In the genomic region with DNA sequence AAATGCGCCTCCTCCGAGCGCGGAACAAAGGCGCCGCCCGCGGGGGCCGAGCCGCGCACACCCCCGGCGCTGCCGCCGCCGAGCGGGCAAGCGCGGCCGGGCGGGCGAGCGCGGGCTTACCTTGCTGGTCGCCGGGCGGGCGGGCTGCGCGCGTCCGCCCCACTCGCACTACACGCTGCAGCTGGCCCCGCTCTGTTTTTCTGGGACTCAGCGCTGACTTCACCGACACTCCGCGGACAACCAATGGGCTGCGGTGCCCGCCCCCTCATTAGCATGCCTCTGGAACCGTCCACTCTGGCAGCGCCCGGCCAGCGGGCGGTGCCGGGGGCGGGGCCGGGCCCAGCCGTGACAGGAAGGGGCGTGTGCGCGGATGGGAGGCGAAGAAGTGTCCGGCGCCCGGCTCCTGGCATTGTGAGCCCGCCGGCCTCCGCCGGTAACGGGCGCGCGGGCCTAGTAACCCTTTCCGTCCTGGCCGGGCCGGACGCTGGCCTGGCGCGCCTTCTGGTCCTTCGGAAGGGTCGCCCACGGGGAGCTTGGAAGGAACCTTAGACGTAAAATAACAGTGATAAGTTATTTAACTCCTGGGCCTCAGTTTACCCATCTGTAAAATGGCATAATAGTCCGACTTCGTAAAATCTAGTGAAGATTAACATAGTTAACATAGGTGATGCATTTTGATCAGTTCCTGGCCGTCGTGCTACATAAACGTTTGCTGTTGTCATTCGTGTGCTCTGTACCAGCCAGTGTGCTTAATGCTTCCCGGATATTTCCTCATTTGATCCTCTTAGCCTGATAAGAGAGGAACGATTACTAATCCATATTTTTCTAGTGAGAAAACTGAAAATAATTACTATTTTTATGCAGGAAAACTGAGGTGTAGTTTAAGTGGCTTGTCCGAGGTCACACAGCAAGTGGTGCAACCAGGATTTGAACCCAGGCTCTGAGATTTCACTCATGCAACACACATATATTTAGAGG, we compare ENCODE assay signal across 8 cellular contexts. TPM values are rescaled to one million over a fixed set of nuclear protein-coding genes. Genes with fewer than 3 reads are reported as not detected.
DNase-seq lines count a peak whose midpoint lies in the region; ATAC-seq and TF ChIP-seq lines count a peak whose summit lies in the region.

A gene (minus strand): TSS at position 172 of the 978 bp plus-strand sequence. CDS start 120,236 bp downstream, outside the sequence.

- no peaks in the 10 kb centered on the region for H3K36me3 ChIP-seq in fibroblast of lung (ENCODE audit: control insufficient read depth, insufficient read depth, low read length)
- peaks cover 0 to 5% (median 0%) of the 10 kb centered on the region in 3 experiments for H3K36me3 ChIP-seq in naive thymus-derived CD4-positive, alpha-beta T cell (ENCODE audit: control insufficient read depth in 2 of 3, insufficient read depth in 3 of 3, low read length in 3 of 3)

- H3K9ac ChIP-seq in fibroblast of lung (ENCODE audit: insufficient read depth, low read length): no peak within 1 kb of the TSS

- H3K36me3 Mint-ChIP-seq in activated T-helper 17 cell treated with anti-CD3 and anti-CD28 coated beads, Interleukin-2, amount 50 U/mL, for 72 hours (ENCODE audit: low read depth): no peaks in the 10 kb centered on the region
- no peaks in the 10 kb centered on the region for H3K36me3 Mint-ChIP-seq in naive thymus-derived CD4-positive, alpha-beta T cell
- no peaks in the 10 kb centered on the region for H3K36me3 Mint-ChIP-seq in stimulated activated effector memory CD8-positive, alpha-beta T cell treated with anti-CD3 and anti-CD28 coated beads, Interleukin-12 subunit alpha, Interleukin-12 subunit beta, amount 100 ng/mL, for 72 hours

- peaks cover 5% of the 10 kb centered on the region for H3K27me3 Mint-ChIP-seq in activated T-helper 17 cell treated with anti-CD3 and anti-CD28 coated beads, Interleukin-2, amount 50 U/mL, for 72 hours
- H3K27me3 Mint-ChIP-seq in naive thymus-derived CD4-positive, alpha-beta T cell: peaks cover 0 to 63% (median 5%) of the 10 kb centered on the region in 5 donors

- peak within 1 kb of the TSS; percentile 94 for H3K4me3 Mint-ChIP-seq in activated T-helper 17 cell treated with anti-CD3 and anti-CD28 coated beads, Interleukin-2, amount 50 U/mL, for 72 hours
- H3K4me3 Mint-ChIP-seq in naive thymus-derived CD4-positive, alpha-beta T cell: peak within 1 kb of the TSS; percentile 96 to 100 (median 99)
- H3K4me3 Mint-ChIP-seq in stimulated activated effector memory CD8-positive, alpha-beta T cell treated with anti-CD3 and anti-CD28 coated beads, Interleukin-12 subunit alpha, Interleukin-12 subunit beta, amount 100 ng/mL, for 72 hours: peak within 1 kb of the TSS; percentile 95

- CTCF ChIA-PET in naive thymus-derived CD4-positive, alpha-beta T cell (lab: Charles Lee): no interaction called here

- no peaks in the 10 kb centered on the region for H3K9me3 ChIP-seq in fibroblast of lung (ENCODE audit: control insufficient read depth, insufficient read depth, low read depth, low read length)
- H3K9me3 ChIP-seq in naive thymus-derived CD4-positive, alpha-beta T cell (ENCODE audit: control insufficient read depth in 2 of 3, low read length in 3 of 3): no peaks in the 10 kb centered on the region

- H3K4me1 Mint-ChIP-seq in activated T-helper 17 cell treated with anti-CD3 and anti-CD28 coated beads, Interleukin-2, amount 50 U/mL, for 72 hours: peaks cover 10% of the 10 kb centered on the region
- H3K4me1 Mint-ChIP-seq in naive thymus-derived CD4-positive, alpha-beta T cell: peaks cover 7 to 16% (median 11%) of the 10 kb centered on the region in 7 donors
- H3K4me1 Mint-ChIP-seq in stimulated activated effector memory CD8-positive, alpha-beta T cell treated with anti-CD3 and anti-CD28 coated beads, Interleukin-12 subunit alpha, Interleukin-12 subunit beta, amount 100 ng/mL, for 72 hours: peaks cover 18% of the 10 kb centered on the region

- POLR2A ChIA-PET in naive thymus-derived CD4-positive, alpha-beta T cell (lab: Charles Lee): interaction anchor here (1.2 kb wide), 1 partner anchor 569 kb away, joined by 3 read pairs; a partner anchor contains a TSS

- H3K9me3 Mint-ChIP-seq in activated T-helper 17 cell treated with anti-CD3 and anti-CD28 coated beads, Interleukin-2, amount 50 U/mL, for 72 hours: no peaks in the 10 kb centered on the region
- no peaks in the 10 kb centered on the region for H3K9me3 Mint-ChIP-seq in naive thymus-derived CD4-positive, alpha-beta T cell
- no peaks in the 10 kb centered on the region for H3K9me3 Mint-ChIP-seq in stimulated activated effector memory CD8-positive, alpha-beta T cell treated with anti-CD3 and anti-CD28 coated beads, Interleukin-12 subunit alpha, Interleukin-12 subunit beta, amount 100 ng/mL, for 72 hours

- peaks cover 2% of the 10 kb centered on the region for H3K4me1 ChIP-seq in fibroblast of lung (ENCODE audit: control insufficient read depth, extremely low read depth, insufficient read depth, low read length)
- H3K4me1 ChIP-seq in naive thymus-derived CD4-positive, alpha-beta T cell (ENCODE audit: control insufficient read depth in 2 of 2, insufficient read depth in 2 of 2, low read length in 2 of 2): peaks cover 4% of the 10 kb centered on the region in 2 donors

- H4K20me1 ChIP-seq in fibroblast of lung (ENCODE audit: control insufficient read depth, extremely low read depth, insufficient read depth, low read length): no peaks in the 10 kb centered on the region

- H3K27ac Mint-ChIP-seq in activated T-helper 17 cell treated with anti-CD3 and anti-CD28 coated beads, Interleukin-2, amount 50 U/mL, for 72 hours: peak within 1 kb of the TSS; percentile 81
- peak within 1 kb of the TSS; percentile 76 to 97 (median 89) for H3K27ac Mint-ChIP-seq in naive thymus-derived CD4-positive, alpha-beta T cell
- peak within 1 kb of the TSS; percentile 48 for H3K27ac Mint-ChIP-seq in stimulated activated effector memory CD8-positive, alpha-beta T cell treated with anti-CD3 and anti-CD28 coated beads, Interleukin-12 subunit alpha, Interleukin-12 subunit beta, amount 100 ng/mL, for 72 hours

- no peak for TF ChIP-seq CTCF in fibroblast of lung (conservative IDR thresholded peaks at IDR 0.05 in 1 of 2, IDR thresholded peaks at IDR 0.05 in 1 of 2; ENCODE audit: low read depth in 1 of 2, low read length in 2 of 2)

- DNase-seq in DMS79 treated with DMSO at 0.1 percent for 48 hours (lab: John Stamatoyannopoulos, UW): peak; percentile 63
- peak; percentile 80 for DNase-seq in GOT3 (lab: John Stamatoyannopoulos, UW)
- peak; percentile 94 for DNase-seq in LHCN-M2 (ENCODE audit: low read depth)
- DNase-seq in RKO (ENCODE audit: low spot score): peak; percentile 97
- peak; percentile 89 to 96 for DNase-seq in fibroblast of lung (ENCODE audit: low read depth in 2 of 2)
- peak; percentile 80 to 88 (median 82) for DNase-seq in naive thymus-derived CD4-positive, alpha-beta T cell
- peak; percentile 76 to 91 for DNase-seq in stimulated activated effector memory CD8-positive, alpha-beta T cell treated with anti-CD3 and anti-CD28 coated beads, Interleukin-12 subunit alpha, Interleukin-12 subunit beta, amount 100 ng/mL, for 72 hours (ENCODE audit: low spot score in 2 of 2)

- peak; percentile 99 for ATAC-seq in activated T-helper 17 cell treated with anti-CD3 and anti-CD28 coated beads, Interleukin-2, amount 50 U/mL, for 72 hours (replicated peaks)
- ATAC-seq in naive thymus-derived CD4-positive, alpha-beta T cell: peak; percentile 99
- ATAC-seq in stimulated activated effector memory CD8-positive, alpha-beta T cell treated with anti-CD3 and anti-CD28 coated beads, Interleukin-12 subunit alpha, Interleukin-12 subunit beta, amount 100 ng/mL, for 72 hours: peak; percentile 99

- peaks cover 8% of the 10 kb centered on the region for H3K27me3 ChIP-seq in fibroblast of lung (ENCODE audit: control insufficient read depth, insufficient read depth, low read length)
- H3K27me3 ChIP-seq in naive thymus-derived CD4-positive, alpha-beta T cell (ENCODE audit: control insufficient read depth in 2 of 2, insufficient read depth in 2 of 2, low read length in 2 of 2): no peaks in the 10 kb centered on the region

- peak within 1 kb of the TSS; percentile 77 for H2AFZ ChIP-seq in fibroblast of lung (ENCODE audit: low read length)

- H3K27ac ChIP-seq in fibroblast of lung (ENCODE audit: insufficient read depth, low read length): no peak within 1 kb of the TSS
- peak within 1 kb of the TSS; percentile 66 for H3K27ac ChIP-seq in naive thymus-derived CD4-positive, alpha-beta T cell (ENCODE audit: low read depth, low read length)

- H3K4me2 ChIP-seq in fibroblast of lung (ENCODE audit: extremely low read depth, insufficient read depth, low read length): peak within 1 kb of the TSS; percentile 96

- peak within 1 kb of the TSS; percentile 61 to 77 (median 73) for H3K4me3 ChIP-seq in fibroblast of lung (replicated peaks in 1 of 4; ENCODE audit: control extremely low read depth in 1 of 4, insufficient read depth in 1 of 4, low read depth in 3 of 4, low read length in 4 of 4)
- H3K4me3 ChIP-seq in naive thymus-derived CD4-positive, alpha-beta T cell (ENCODE audit: low read length): peak within 1 kb of the TSS; percentile 90

- no peaks in the 10 kb centered on the region for H3K79me2 ChIP-seq in fibroblast of lung (ENCODE audit: control insufficient read depth, insufficient read depth, low read length)

- intact Hi-C loops in naive thymus-derived CD4-positive, alpha-beta T cell (cut with micrococcal nuclease): loop anchor here (1.0 to 5.0 kb wide), 7 partner anchors 95 to 1271 kb away; a partner anchor contains a TSS

RNA-seq across cellular contexts. Expression of the gene that starts here (rescaled TPM):
- total RNA-seq in LHCN-M2 (2014; rRNA removed): 3.7 and 6.5 TPM in 2 replicates
- 1.2 TPM for polyA plus RNA-seq in LHCN-M2 (2012)
- total RNA-seq in activated T-helper 17 cell treated with anti-CD3 and anti-CD28 coated beads, Interleukin-2, amount 50 U/mL, for 72 hours: 1 to 10 TPM; 1.1 to 3.4 TPM
- 0.26 and 0.50 TPM in 2 replicates for total RNA-seq in fibroblast of lung
- 0.26 and 0.33 TPM in 2 replicates for polyA plus RNA-seq in fibroblast of lung
- 0.15 and 0.19 TPM in 2 replicates for polyA plus RNA-seq in fibroblast of lung (2012)
- 0.63 TPM in 1 of 2 replicates, not detected in the other for polyA minus RNA-seq in fibroblast of lung (ENCODE audit: low replicate concordance)
- total RNA-seq in naive thymus-derived CD4-positive, alpha-beta T cell: 1 to 10 TPM in 3 of 5 experiments, under 1 TPM in 2; 0.58 to 1.9 (median 1.4) TPM
- polyA plus RNA-seq in naive thymus-derived CD4-positive, alpha-beta T cell: under 1 TPM; 0.75 to 0.79 TPM

Comparison
In these comparisons a context has a peak if more than half of its experiments do, and no peak if none do; other contexts are left out.
1. Peak in DNase-seq, H3K4me3 ChIP-seq and H3K4me2 ChIP-seq in fibroblast of lung; RNA of the gene not detected or under 1 TPM.